In the genomic region with DNA sequence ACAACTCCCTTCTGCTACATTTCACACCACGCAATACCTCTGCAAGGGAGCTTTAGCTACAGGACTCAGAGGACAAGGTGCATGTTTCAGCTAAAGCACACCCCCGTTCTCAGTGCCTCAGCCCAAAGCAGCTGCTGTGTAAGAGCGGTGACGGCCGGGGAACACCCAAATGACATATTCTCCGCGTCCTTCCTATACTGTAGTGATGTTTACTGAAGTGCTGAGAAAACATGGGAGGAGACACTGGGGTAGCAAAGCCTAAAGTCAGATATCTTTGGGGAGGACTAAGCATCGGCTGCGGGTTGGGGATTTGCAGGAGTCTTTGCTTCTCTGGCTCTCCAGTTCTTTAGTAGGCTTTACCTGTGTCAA, we compare ENCODE assay signal across 8 cellular contexts.
DNase-seq lines count a peak whose midpoint lies in the region; ATAC-seq lines count a peak whose summit lies in the region.

No MANE protein-coding gene starts in this region.

- DNase-seq in DMS79 treated with DMSO at 0.1 percent for 48 hours (lab: John Stamatoyannopoulos, UW) (peak; percentile 8), DMS79 (lab: John Stamatoyannopoulos, UW) (no peak), islet precursor cell (peak; percentile 51), medulla oblongata (ENCODE audit: extremely low spot score) (no peak)
- peak; percentile 18 for DNase-seq in activated naive CD4-positive, alpha-beta T cell treated with Interleukin-2 at 50 U/mL for 16 hours
- DNase-seq in stimulated activated CD4-positive, alpha-beta T cell treated with anti-CD3 and anti-CD28 coated beads, TNF-alpha, amount 100 ng/mL, for 4 hours (ENCODE audit: low read depth in 3 of 3) = peak; percentile 16 to 30 (median 19)

- ATAC-seq in GM19351 (IDR thresholded peaks at IDR 0.05; ENCODE audit: unreplicated experiment) = no peak
- ATAC-seq in GM21360 (IDR thresholded peaks at IDR 0.05; ENCODE audit: unreplicated experiment) = no peak

Comparison
In these comparisons a context has a peak if more than half of its experiments do, and no peak if none do; other contexts are left out.
1. DNase-seq: peak in DMS79 treated with DMSO at 0.1 percent for 48 hours (single experiment), activated naive CD4-positive, alpha-beta T cell treated with Interleukin-2 at 50 U/mL for 16 hours (single experiment), islet precursor cell (single experiment) and stimulated activated CD4-positive, alpha-beta T cell treated with anti-CD3 and anti-CD28 coated beads, TNF-alpha, amount 100 ng/mL, for 4 hours (3 of 3); none in DMS79 (single experiment) and medulla oblongata (single experiment).